ENCODE assay signal across 8 cellular contexts in genomic region chr11:62666259-62666926, GRCh38. TPM values are rescaled to one million over a fixed set of nuclear protein-coding genes. Genes with fewer than 3 reads are reported as not detected.
DNase-seq lines count a peak whose midpoint lies in the region; ATAC-seq and TF ChIP-seq lines count a peak whose summit lies in the region.

No MANE protein-coding gene starts in this region.

- no peaks in the 10 kb centered on the region for H3K9me3 Mint-ChIP-seq in endodermal cell

- H3K79me2 ChIP-seq in DND-41 (ENCODE audit: insufficient read depth, low read length) (peaks cover 72% of the 10 kb centered on the region), osteoblast (ENCODE audit: insufficient read depth, low read length) (peaks cover 45% of the 10 kb centered on the region)

- TF ChIP-seq CTCF in DND-41 (IDR thresholded peaks at IDR 0.05; ENCODE audit: borderline replicate concordance, extremely low read depth, low read length, poor library complexity, severe bottlenecking), result no peak
- TF ChIP-seq CTCF in endodermal cell (conservative IDR thresholded peaks at IDR 0.05), result no peak
- no peak for TF ChIP-seq CTCF in osteoblast (IDR thresholded peaks at IDR 0.05; ENCODE audit: extremely low read depth, low read depth, low read length)

- peak overlapping the region; percentile 98 for H3K4me3 Mint-ChIP-seq in endodermal cell

- H2AFZ ChIP-seq in DND-41 (ENCODE audit: low read depth, low read length), result no peak overlapping the region
- no peak overlapping the region for H2AFZ ChIP-seq in osteoblast (ENCODE audit: low read length)

- H3K4me2 ChIP-seq in DND-41 (ENCODE audit: insufficient read depth, low read length) (peak overlapping the region; percentile 86), osteoblast (ENCODE audit: insufficient read depth, low read length) (peak overlapping the region; percentile 91)

- peaks cover 42% of the 10 kb centered on the region for H3K36me3 ChIP-seq in DND-41 (ENCODE audit: insufficient read depth, low read length)
- peaks cover 25% of the 10 kb centered on the region for H3K36me3 ChIP-seq in endodermal cell (ENCODE audit: control insufficient read depth, insufficient read depth, low read length)
- H3K36me3 ChIP-seq in osteoblast (ENCODE audit: insufficient read depth, low read length), result peaks cover 29% of the 10 kb centered on the region

- H3K4me1 ChIP-seq in DND-41 (ENCODE audit: insufficient read depth, low read length) (peaks cover 58% of the 10 kb centered on the region), endodermal cell (ENCODE audit: control insufficient read depth, insufficient read depth, low read length) (no peaks in the 10 kb centered on the region), osteoblast (ENCODE audit: insufficient read depth, low read length) (peaks cover 31% of the 10 kb centered on the region)

- H3K9ac ChIP-seq in DND-41 (ENCODE audit: low read depth, low read length) (peak overlapping the region; percentile 76), endodermal cell (ENCODE audit: extremely low read depth, low read length, poor library complexity, severe bottlenecking) (peak overlapping the region; percentile 91)

- H3K27me3 ChIP-seq in DND-41 (ENCODE audit: insufficient read depth, low read length, poor library complexity) (no peaks in the 10 kb centered on the region), endodermal cell (ENCODE audit: control insufficient read depth, insufficient read depth, low read length, poor library complexity, severe bottlenecking) (no peaks in the 10 kb centered on the region), osteoblast (ENCODE audit: insufficient read depth, low read length) (no peaks in the 10 kb centered on the region)

- H3K27ac ChIP-seq in DND-41 (ENCODE audit: low read length), result peak overlapping the region; percentile 89
- H3K27ac ChIP-seq in endodermal cell (ENCODE audit: low read depth, low read length), result no peak overlapping the region
- peak overlapping the region; percentile 82 for H3K27ac ChIP-seq in osteoblast (ENCODE audit: low read depth, low read length)

- H4K20me1 ChIP-seq in DND-41 (ENCODE audit: insufficient read depth, low read length) (peaks cover 10% of the 10 kb centered on the region), osteoblast (ENCODE audit: insufficient read depth, low read length) (peaks cover 14% of the 10 kb centered on the region)

- peaks cover 20% of the 10 kb centered on the region for H3K4me1 Mint-ChIP-seq in endodermal cell

- WGBS in endodermal cell (ENCODE audit: insufficient coverage in 1 of 2, insufficient read length in 1 of 2), 2 experiments, result 50 to 66% methylated on average over 14 to 16 of the region's 16 CpGs

- H3K27me3 Mint-ChIP-seq in endodermal cell (ENCODE audit: insufficient read depth), result no peaks in the 10 kb centered on the region

- H3K27ac Mint-ChIP-seq in endodermal cell, result peak overlapping the region; percentile 97

- no peak for DNase-seq in DND-41
- peak; percentile 57 for DNase-seq in endodermal cell
- peak; percentile 61 for DNase-seq in osteoblast (ENCODE audit: insufficient read length, low spot score, missing footprints)
- DNase-seq in stimulated activated naive CD4-positive, alpha-beta T cell (lab: John Stamatoyannopoulos, UW), result no peak
- no peak for DNase-seq in activated effector memory CD4-positive, alpha-beta T cell treated with anti-CD3 and anti-CD28 coated beads, Interleukin-2, amount 50 U/mL, for 16 hours

- H3K9me3 ChIP-seq in DND-41 (ENCODE audit: insufficient read depth, low read length, severe bottlenecking), result no peaks in the 10 kb centered on the region
- H3K9me3 ChIP-seq in endodermal cell (ENCODE audit: control insufficient read depth, low read length), result no peaks in the 10 kb centered on the region
- no peaks in the 10 kb centered on the region for H3K9me3 ChIP-seq in osteoblast (ENCODE audit: low read depth, low read length)

- ATAC-seq in DND-41 (ENCODE audit: insufficient read depth, low read depth), result no peak
- no peak for ATAC-seq in GM21447 (IDR thresholded peaks at IDR 0.05; ENCODE audit: unreplicated experiment)
- ATAC-seq in GM21528 (IDR thresholded peaks at IDR 0.05; ENCODE audit: low FRiP score, unreplicated experiment), result no peak

- peak overlapping the region; percentile 58 to 72; a peak in 3 of 4 replicates for H3K4me3 ChIP-seq in DND-41 (ENCODE audit: low read depth in 1 of 2, low read length in 2 of 2)
- peak overlapping the region; percentile 91 for H3K4me3 ChIP-seq in endodermal cell (ENCODE audit: low read length)
- H3K4me3 ChIP-seq in osteoblast (ENCODE audit: insufficient read depth, low read length), result peak overlapping the region; percentile 97

- H3K36me3 Mint-ChIP-seq in endodermal cell (ENCODE audit: low read depth), result peaks cover 29% of the 10 kb centered on the region

TF ChIP-seq in PFSK-1, 5 proteins besides CTCF, POLR2A, EP300 and RAD21:
- TF ChIP-seq TAF1 (IDR thresholded peaks at IDR 0.05; ENCODE audit: borderline replicate concordance, insufficient read depth, low read length) (no peak), REST (IDR thresholded peaks at IDR 0.05; ENCODE audit: insufficient read depth in 1 of 2, low read depth in 2 of 2, low read length in 2 of 2) (no peak), SIN3A (IDR thresholded peaks at IDR 0.05; ENCODE audit: borderline replicate concordance, insufficient read depth, low read length) (peak; percentile 62; the same call in 1 of the 2 replicates), FOXP2 (optimal IDR thresholded peaks at IDR 0.05; ENCODE audit: borderline replicate concordance, extremely low read depth, extremely low read length, insufficient read depth) (peak; percentile 36), POLR2AphosphoS5 (IDR thresholded peaks at IDR 0.05; ENCODE audit: low read depth, low read length) (peak; percentile 66; the same call in 1 of the 2 replicates)

RNA-seq across cellular contexts. Expression of gene CSKMT, which starts 1.3 kb away (rescaled TPM):
- polyA plus RNA-seq in PFSK-1 (2012; ENCODE audit: insufficient read length, low read depth), result 95.0 TPM
- total RNA-seq in endodermal cell (10 to 100 TPM; 29.9 to 39.4 TPM), osteoblast (6.2 and 11.2 TPM in 2 replicates)
- 88.0 TPM for polyA plus RNA-seq in endodermal cell (2013, experiment 1 of 2)
- 127 TPM for polyA plus RNA-seq in endodermal cell (2013, experiment 2 of 2)

RNA-seq across cellular contexts. Expression of gene C11orf98, which starts 1.4 kb away (rescaled TPM):
- 122 TPM for polyA plus RNA-seq in PFSK-1 (2012; ENCODE audit: insufficient read length, low read depth)
- total RNA-seq in endodermal cell, result 100 to 1,000 TPM; 125 to 140 TPM
- polyA plus RNA-seq in endodermal cell (2013, experiment 1 of 2), result 99.2 TPM
- 95.9 TPM for polyA plus RNA-seq in endodermal cell (2013, experiment 2 of 2)
- 13.3 and 17.4 TPM in 2 replicates for total RNA-seq in osteoblast

RNA-seq across cellular contexts. Expression of gene UQCC3, which starts 5.1 kb away (rescaled TPM):
- 39.0 TPM for polyA plus RNA-seq in PFSK-1 (2012; ENCODE audit: insufficient read length, low read depth)
- total RNA-seq in endodermal cell (10 to 100 TPM in 1 of 2 donors, 1 to 10 TPM in 1; 9.2 to 11.1 TPM), osteoblast (4.4 and 5.8 TPM in 2 replicates)
- 11.0 TPM for polyA plus RNA-seq in endodermal cell (2013, experiment 1 of 2)
- 9.7 TPM for polyA plus RNA-seq in endodermal cell (2013, experiment 2 of 2)

RNA-seq across cellular contexts. Expression of gene LBHD1, which starts 5.7 kb away (rescaled TPM):
- 3.6 TPM for polyA plus RNA-seq in PFSK-1 (2012; ENCODE audit: insufficient read length, low read depth)
- total RNA-seq in endodermal cell, result 10 to 100 TPM in 1 of 2 donors, 1 to 10 TPM in 1; 7.5 to 14.1 TPM
- 2.7 TPM for polyA plus RNA-seq in endodermal cell (2013, experiment 1 of 2)
- polyA plus RNA-seq in endodermal cell (2013, experiment 2 of 2), result 1.7 TPM
- total RNA-seq in osteoblast, result 7.6 and 8.0 TPM in 2 replicates

RNA-seq across cellular contexts. Expression of gene UBXN1, which starts 12.5 kb away (rescaled TPM):
- 388 TPM for polyA plus RNA-seq in PFSK-1 (2012; ENCODE audit: insufficient read length, low read depth)
- total RNA-seq in endodermal cell (10 to 100 TPM; 89.3 to 96.6 TPM), osteoblast (98.1 and 107 TPM in 2 replicates)
- polyA plus RNA-seq in endodermal cell (2013, experiment 1 of 2), result 114 TPM
- polyA plus RNA-seq in endodermal cell (2013, experiment 2 of 2), result 96.7 TPM

Comparison
In these comparisons a context has a peak if more than half of its experiments do, and no peak if none do; other contexts are left out.
1. DNase-seq: peak in endodermal cell (single experiment) and osteoblast (single experiment); none in DND-41 (single experiment), stimulated activated naive CD4-positive, alpha-beta T cell (0 of 6) and activated effector memory CD4-positive, alpha-beta T cell treated with anti-CD3 and anti-CD28 coated beads, Interleukin-2, amount 50 U/mL, for 16 hours (single experiment).
2. Peak in every context shown above with its lines, with median percentiles within 50 percentile points of each other: H3K4me3 ChIP-seq.